In genomic region chr16:67969286-67970039, GRCh38 we compare ENCODE assay signal across 9 cellular contexts. TPM values are rescaled to one million over a fixed set of nuclear protein-coding genes. Genes with fewer than 3 reads are reported as not detected.
A peak's percentile ranks its signal among the peaks of the same experiment; 100 is the strongest.
DNase-seq lines count a peak whose midpoint lies in the region; ATAC-seq, FAIRE-seq and TF ChIP-seq lines count a peak whose summit lies in the region.
"Had no signal": no experiment of that assay in that cellular context is flagged by ENCODE, and none has a peak within 500 bp of the region (broad histone marks: within the 10 kb centered on the region; RNA-seq: fewer than 3 reads in every experiment).

No MANE protein-coding gene starts in this region.

- CTCF ChIA-PET in activated CD4-positive, alpha-beta T cell treated with anti-CD3 and anti-CD28 coated beads for 36 hours (lab: Charles Lee), result interaction anchor here (0.5 to 1.2 kb wide), 4 partner anchors 37 to 488 kb away, joined by 3 to 6 read pairs (median 3); no protein-coding TSS in a partner anchor

- H3K27me3 Mint-ChIP-seq in activated CD4-positive, alpha-beta T cell treated with anti-CD3 and anti-CD28 coated beads for 36 hours, result no peaks in the 10 kb centered on the region
- no peaks in the 10 kb centered on the region for H3K27me3 Mint-ChIP-seq in activated naive CD8-positive, alpha-beta T cell treated with anti-CD3 and anti-CD28 coated beads for 36 hours

- H3K9me3 Mint-ChIP-seq in activated CD4-positive, alpha-beta T cell treated with anti-CD3 and anti-CD28 coated beads for 36 hours (ENCODE audit: low read depth), result no peaks in the 10 kb centered on the region
- H3K9me3 Mint-ChIP-seq in activated naive CD8-positive, alpha-beta T cell treated with anti-CD3 and anti-CD28 coated beads for 36 hours, result no peaks in the 10 kb centered on the region

- peaks cover 34% of the 10 kb centered on the region for H3K79me2 ChIP-seq in keratinocyte (ENCODE audit: control insufficient read depth, insufficient read depth, low read length)

- H3K4me2 ChIP-seq in keratinocyte (ENCODE audit: control insufficient read depth, extremely low read depth, insufficient read depth, low read depth, low read length), result peak overlapping the region; percentile 95

- no peak for TF ChIP-seq CTCF in keratinocyte (optimal IDR thresholded peaks at IDR 0.05 in 1 of 3, IDR thresholded peaks at IDR 0.05 in 1 of 3, conservative IDR thresholded peaks at IDR 0.05 in 1 of 3; ENCODE audit: extremely low read depth in 1 of 3, insufficient read depth in 2 of 3, low read length in 3 of 3)

- 64% methylated on average over 37 of the region's 37 CpGs for WGBS in thymus

- peak overlapping the region; percentile 94 for H3K9ac ChIP-seq in keratinocyte (ENCODE audit: control insufficient read depth, extremely low read depth, insufficient read depth, low read length)

- H3K36me3 ChIP-seq in keratinocyte (ENCODE audit: control insufficient read depth in 2 of 2, extremely low read depth in 1 of 2, insufficient read depth in 2 of 2, low read length in 2 of 2) (peaks cover 0 to 14% of the 10 kb centered on the region in 2 experiments), thymus (ENCODE audit: control insufficient read depth, insufficient read depth) (no peaks in the 10 kb centered on the region)

- peak overlapping the region; percentile 81 for H2AFZ ChIP-seq in keratinocyte (ENCODE audit: control insufficient read depth, low read length)

- DNase-seq in activated CD4-positive, alpha-beta T cell treated with anti-CD3 and anti-CD28 coated beads for 36 hours, result no peak
- no peak for DNase-seq in activated CD4-positive, alpha-beta T cell treated with anti-CD3 and anti-CD28 coated beads, Interleukin-2, amount 50 U/mL, for 4 hours
- no peak for DNase-seq in activated naive CD8-positive, alpha-beta T cell treated with anti-CD3 and anti-CD28 coated beads for 36 hours
- DNase-seq in keratinocyte (ENCODE audit: low read depth, low spot score), result no peak
- no peak for DNase-seq in AG08395 (ENCODE audit: low spot score)
- DNase-seq in CD1c-positive myeloid dendritic cell (ENCODE audit: extremely low spot score), result no peak
- no peak for DNase-seq in NCI-H128 (lab: John Stamatoyannopoulos, UW; ENCODE audit: unreplicated experiment)

- intact Hi-C loops in activated CD4-positive, alpha-beta T cell treated with anti-CD3 and anti-CD28 coated beads for 36 hours (cut with DNase I, micrococcal nuclease), result loop anchor here (2.0 kb wide), 3 partner anchors 33 to 123 kb away; partner anchors contain the start of genes CENPT (in 1 of the 2), NUTF2 (in 1 of the 2) and PSMB10 (in 1 of the 2)

- H3K9me3 ChIP-seq in keratinocyte (ENCODE audit: control insufficient read depth, low read depth, low read length) (no peaks in the 10 kb centered on the region), thymus (ENCODE audit: control insufficient read depth) (no peaks in the 10 kb centered on the region)

- H3K27ac Mint-ChIP-seq in activated CD4-positive, alpha-beta T cell treated with anti-CD3 and anti-CD28 coated beads for 36 hours, result peak overlapping the region; percentile 74
- peak overlapping the region; percentile 87 for H3K27ac Mint-ChIP-seq in activated naive CD8-positive, alpha-beta T cell treated with anti-CD3 and anti-CD28 coated beads for 36 hours

- H3K4me1 ChIP-seq in keratinocyte (ENCODE audit: control insufficient read depth, extremely low read depth, insufficient read depth, low read length) (peaks cover 35% of the 10 kb centered on the region), thymus (ENCODE audit: control insufficient read depth, insufficient read depth, low read length) (peaks cover 35% of the 10 kb centered on the region)

- H4K20me1 ChIP-seq in keratinocyte (ENCODE audit: control insufficient read depth, extremely low read depth, insufficient read depth, low read length), result no peaks in the 10 kb centered on the region

- dilution Hi-C loops in keratinocyte (cut with MboI; ENCODE audit: extremely low pct_ligation_motif_present, low sequenced_read_pairs), result no loop called here

- H3K4me1 Mint-ChIP-seq in activated CD4-positive, alpha-beta T cell treated with anti-CD3 and anti-CD28 coated beads for 36 hours, result peaks cover 14% of the 10 kb centered on the region
- H3K4me1 Mint-ChIP-seq in activated naive CD8-positive, alpha-beta T cell treated with anti-CD3 and anti-CD28 coated beads for 36 hours, result peaks cover 16% of the 10 kb centered on the region

- H3K4me3 ChIP-seq in keratinocyte (ENCODE audit: control insufficient read depth in 2 of 3, extremely low read depth in 1 of 3, insufficient read depth in 2 of 3, low read depth in 1 of 3, low read length in 3 of 3), result peak overlapping the region in 2 of 3 experiments; percentile 64 to 68
- H3K4me3 ChIP-seq in thymus (ENCODE audit: low read length), result peak overlapping the region; percentile 79

- peak overlapping the region; percentile 84 for H3K4me3 Mint-ChIP-seq in activated CD4-positive, alpha-beta T cell treated with anti-CD3 and anti-CD28 coated beads for 36 hours
- H3K4me3 Mint-ChIP-seq in activated naive CD8-positive, alpha-beta T cell treated with anti-CD3 and anti-CD28 coated beads for 36 hours, result peak overlapping the region; percentile 99

- H3K27ac ChIP-seq in keratinocyte (ENCODE audit: control insufficient read depth, insufficient read depth, low read length), result no peak overlapping the region
- peak overlapping the region; percentile 88 for H3K27ac ChIP-seq in thymus (ENCODE audit: low read depth)

- no peaks in the 10 kb centered on the region for H3K9me1 ChIP-seq in keratinocyte (ENCODE audit: control insufficient read depth, extremely low read depth, insufficient read depth, low read length)

- H3K27me3 ChIP-seq in keratinocyte (ENCODE audit: control insufficient read depth, extremely low read depth, insufficient read depth, low read length) (no peaks in the 10 kb centered on the region), thymus (ENCODE audit: control insufficient read depth, insufficient read depth) (no peaks in the 10 kb centered on the region)

- FAIRE-seq in keratinocyte (lab: Jason Lieb, UNC), result no peak

- no peak for ATAC-seq in activated CD4-positive, alpha-beta T cell treated with anti-CD3 and anti-CD28 coated beads for 36 hours

- H3K36me3 Mint-ChIP-seq in activated CD4-positive, alpha-beta T cell treated with anti-CD3 and anti-CD28 coated beads for 36 hours (ENCODE audit: low read depth), result no peaks in the 10 kb centered on the region
- no peaks in the 10 kb centered on the region for H3K36me3 Mint-ChIP-seq in activated naive CD8-positive, alpha-beta T cell treated with anti-CD3 and anti-CD28 coated beads for 36 hours

- POLR2A ChIA-PET in activated CD4-positive, alpha-beta T cell treated with anti-CD3 and anti-CD28 coated beads for 36 hours (lab: Charles Lee), result interaction anchor here (0.5 to 1.0 kb wide), 3 partner anchors 31 to 66 kb away, joined by 5 to 12 read pairs (median 6); no protein-coding TSS in a partner anchor

RNA-seq across cellular contexts. Expression of gene SLC12A4, which starts 1.0 kb away (rescaled TPM):
- total RNA-seq in activated CD4-positive, alpha-beta T cell treated with anti-CD3 and anti-CD28 coated beads for 36 hours, result 10 to 100 TPM; 21.8 to 25.8 TPM
- 10 to 100 TPM; 27.4 to 29.5 TPM for total RNA-seq in activated naive CD8-positive, alpha-beta T cell treated with anti-CD3 and anti-CD28 coated beads for 36 hours
- polyA plus RNA-seq in keratinocyte (59.3 to 72.2 TPM (median 65.4 TPM) in 3 replicates), thymus (22.6 TPM)
- 15.4 TPM for polyA plus RNA-seq in keratinocyte (2011; ENCODE audit: low read depth)
- 26.3 and 51.8 TPM in 2 replicates for polyA plus RNA-seq in keratinocyte (2011; cell fraction: cytosol; rRNA removed)
- polyA plus RNA-seq in keratinocyte (2011; cell fraction: nucleus; rRNA removed), result 238 and 249 TPM in 2 replicates
- polyA plus RNA-seq in keratinocyte (2012; ENCODE audit: low replicate concordance), result 23.5 and 63.9 TPM in 2 replicates
- polyA minus RNA-seq in keratinocyte, result 89.8 to 274 TPM (median 108 TPM) in 3 replicates
- polyA minus RNA-seq in keratinocyte (2011; cell fraction: cytosol; rRNA and poly(A)+ RNA removed), result 76.4 TPM
- polyA minus RNA-seq in keratinocyte (2011; cell fraction: nucleus; rRNA and poly(A)+ RNA removed), result 118 and 142 TPM in 2 replicates

RNA-seq across cellular contexts. Expression of gene DPEP3, which starts 10.8 kb away (rescaled TPM):
- under 1 TPM in 1 of 2 experiments, not detected in 1; 0.11 TPM for total RNA-seq in activated CD4-positive, alpha-beta T cell treated with anti-CD3 and anti-CD28 coated beads for 36 hours
- total RNA-seq in activated naive CD8-positive, alpha-beta T cell treated with anti-CD3 and anti-CD28 coated beads for 36 hours, result under 1 TPM; 0.29 to 0.42 TPM
- 0.04 TPM in 1 of 3 replicates, not detected in the others for polyA plus RNA-seq in keratinocyte
- not detected for polyA plus RNA-seq in keratinocyte (2011; ENCODE audit: low read depth)
- not detected in 2 replicates for polyA plus RNA-seq in keratinocyte (2011; cell fraction: cytosol; rRNA removed)
- polyA plus RNA-seq in keratinocyte (2011; cell fraction: nucleus; rRNA removed), result not detected in 2 replicates
- polyA plus RNA-seq in keratinocyte (2012; ENCODE audit: low replicate concordance), result not detected in 2 replicates
- not detected in 3 replicates for polyA minus RNA-seq in keratinocyte
- not detected for polyA minus RNA-seq in keratinocyte (2011; cell fraction: cytosol; rRNA and poly(A)+ RNA removed)
- polyA minus RNA-seq in keratinocyte (2011; cell fraction: nucleus; rRNA and poly(A)+ RNA removed), result not detected in 2 replicates
- 0.23 TPM for polyA plus RNA-seq in thymus
- total RNA-seq: Daoy had no signal

RNA-seq across cellular contexts. Expression of gene LCAT, which starts 25.5 kb away (rescaled TPM):
- total RNA-seq in activated CD4-positive, alpha-beta T cell treated with anti-CD3 and anti-CD28 coated beads for 36 hours, result 1 to 10 TPM; 9.1 to 9.9 TPM
- 10 to 100 TPM; 11.3 to 11.4 TPM for total RNA-seq in activated naive CD8-positive, alpha-beta T cell treated with anti-CD3 and anti-CD28 coated beads for 36 hours
- polyA plus RNA-seq in keratinocyte, result 6.5 to 11.6 TPM (median 10.5 TPM) in 3 replicates
- 4.2 TPM for polyA plus RNA-seq in keratinocyte (2011; ENCODE audit: low read depth)
- 2.1 and 3.0 TPM in 2 replicates for polyA plus RNA-seq in keratinocyte (2011; cell fraction: cytosol; rRNA removed)
- polyA plus RNA-seq in keratinocyte (2011; cell fraction: nucleus; rRNA removed), result 35.7 and 48.0 TPM in 2 replicates
- 10.6 and 14.2 TPM in 2 replicates for polyA plus RNA-seq in keratinocyte (2012; ENCODE audit: low replicate concordance)
- polyA minus RNA-seq in keratinocyte, result 6.0 to 16.2 TPM (median 9.5 TPM) in 3 replicates
- polyA minus RNA-seq in keratinocyte (2011; cell fraction: cytosol; rRNA and poly(A)+ RNA removed), result 7.1 TPM
- polyA minus RNA-seq in keratinocyte (2011; cell fraction: nucleus; rRNA and poly(A)+ RNA removed), result 10.6 and 10.7 TPM in 2 replicates
- 51.9 TPM for polyA plus RNA-seq in thymus

RNA-seq across cellular contexts. Expression of gene DPEP2, which starts 29.8 kb away (rescaled TPM):
- 1 to 10 TPM; 3.2 to 3.8 TPM for total RNA-seq in activated CD4-positive, alpha-beta T cell treated with anti-CD3 and anti-CD28 coated beads for 36 hours
- total RNA-seq in activated naive CD8-positive, alpha-beta T cell treated with anti-CD3 and anti-CD28 coated beads for 36 hours, result 1 to 10 TPM; 1.8 to 2.7 TPM
- polyA plus RNA-seq in keratinocyte (0.04 to 0.12 TPM in 2 of 3 replicates, not detected in the other), thymus (19.0 TPM)
- polyA plus RNA-seq in keratinocyte (2011; ENCODE audit: low read depth), result not detected
- 0.17 TPM in 1 of 2 replicates, not detected in the other for polyA plus RNA-seq in keratinocyte (2011; cell fraction: cytosol; rRNA removed)
- not detected in 2 replicates for polyA plus RNA-seq in keratinocyte (2011; cell fraction: nucleus; rRNA removed)
- 0.09 TPM in 1 of 2 replicates, not detected in the other for polyA plus RNA-seq in keratinocyte (2012; ENCODE audit: low replicate concordance)
- polyA minus RNA-seq in keratinocyte, result not detected in 3 replicates
- polyA minus RNA-seq in keratinocyte (2011; cell fraction: cytosol; rRNA and poly(A)+ RNA removed), result not detected
- not detected in 2 replicates for polyA minus RNA-seq in keratinocyte (2011; cell fraction: nucleus; rRNA and poly(A)+ RNA removed)
- total RNA-seq: Daoy had no signal

RNA-seq across cellular contexts. Expression of gene PSMB10, which starts 32.8 kb away (rescaled TPM):
- 100 to 1,000 TPM; 123 to 195 TPM for total RNA-seq in activated CD4-positive, alpha-beta T cell treated with anti-CD3 and anti-CD28 coated beads for 36 hours
- total RNA-seq in activated naive CD8-positive, alpha-beta T cell treated with anti-CD3 and anti-CD28 coated beads for 36 hours, result 100 to 1,000 TPM; 220 to 235 TPM
- polyA plus RNA-seq in keratinocyte (9.3 to 19.7 TPM (median 11.1 TPM) in 3 replicates), thymus (109 TPM)
- polyA plus RNA-seq in keratinocyte (2011; ENCODE audit: low read depth), result 3.0 TPM
- polyA plus RNA-seq in keratinocyte (2011; cell fraction: cytosol; rRNA removed), result 5.1 and 17.8 TPM in 2 replicates
- 6.2 and 8.4 TPM in 2 replicates for polyA plus RNA-seq in keratinocyte (2011; cell fraction: nucleus; rRNA removed)
- polyA plus RNA-seq in keratinocyte (2012; ENCODE audit: low replicate concordance), result 17.5 and 40.2 TPM in 2 replicates
- polyA minus RNA-seq in keratinocyte, result 6.0 to 8.4 TPM (median 6.8 TPM) in 3 replicates
- 26.1 TPM for polyA minus RNA-seq in keratinocyte (2011; cell fraction: cytosol; rRNA and poly(A)+ RNA removed)
- 5.0 and 6.3 TPM in 2 replicates for polyA minus RNA-seq in keratinocyte (2011; cell fraction: nucleus; rRNA and poly(A)+ RNA removed)
